ENCODE assay signal across 18 cellular contexts in genomic region chrY:20891440-20892160, GRCh38.
DNase-seq lines count a peak whose midpoint lies in the region; ATAC-seq and TF ChIP-seq lines count a peak whose summit lies in the region.
"Had no signal": no experiment of that assay in that cellular context is flagged by ENCODE, and none has a peak within 500 bp of the region (broad histone marks: within the 10 kb centered on the region; RNA-seq: fewer than 3 reads in every experiment).

No MANE protein-coding gene starts in this region.

- intact Hi-C loops in body of pancreas (cut with DNase I), result no loop called here

- no peaks in the 10 kb centered on the region for H3K4me1 ChIP-seq in body of pancreas
- H3K4me1 ChIP-seq: lower lobe of right lung, upper lobe of right lung had no signal

- CTCF ChIA-PET in HEK293T (lab: Yijun Ruan, JAX), result no interaction called here

- no peaks in the 10 kb centered on the region for H3K9me3 ChIP-seq in body of pancreas
- H3K9me3 ChIP-seq: lower lobe of right lung, upper lobe of right lung had no signal

- TF ChIP-seq POLR2A in body of pancreas (IDR thresholded peaks at IDR 0.05), result no peak

- peak; percentile 8 for DNase-seq in Jurkat, Clone E6-1 (ENCODE audit: low read depth, low spot score)
- DNase-seq in activated T-cell treated with anti-CD3 and anti-CD28 coated beads, Interleukin-2, amount 50 U/mL, for 1 hour, result no peak
- no peak for DNase-seq in HEK293T (ENCODE audit: extremely low spot score)
- DNase-seq in body of pancreas, result no peak
- DNase-seq: activated T-cell treated with anti-CD3 and anti-CD28 coated beads, Interleukin-2, amount 50 U/mL, for 72 hours; CD8-positive, alpha-beta memory T cell; DND-41; hippocampal formation; islet precursor cell; KBM-7; lower lobe of right lung; NCI-H2029 treated with DMSO at 0.1 percent for 48 hours; NCI-H510A treated with DMSO at 0.1 percent for 48 hours; upper lobe of right lung had no signal

- POLR2A ChIA-PET in HEK293T (lab: Yijun Ruan, JAX), result no interaction called here

- no peak overlapping the region for H3K27ac ChIP-seq in body of pancreas
- H3K27ac ChIP-seq: lower lobe of right lung, upper lobe of right lung had no signal

- H3K36me3 ChIP-seq in body of pancreas (replicated peaks in 1 of 2; ENCODE audit: insufficient read depth in 1 of 2, low read depth in 2 of 2), result no peaks in the 10 kb centered on the region
- H3K36me3 ChIP-seq: lower lobe of right lung, upper lobe of right lung had no signal

- H3K27me3 ChIP-seq in body of pancreas, result no peaks in the 10 kb centered on the region
- H3K27me3 ChIP-seq: upper lobe of right lung had no signal

- WGBS in body of pancreas, 2 donors, result 60 to 68% methylated on average over 3 of the region's 3 CpGs

- TF ChIP-seq CTCF in body of pancreas (IDR thresholded peaks at IDR 0.05), result no peak

- no peak overlapping the region for H3K4me3 ChIP-seq in Jurkat, Clone E6-1 (ENCODE audit: low read length)
- H3K4me3 ChIP-seq in body of pancreas, result no peak overlapping the region
- H3K4me3 ChIP-seq: lower lobe of right lung, upper lobe of right lung had no signal

- ATAC-seq in GM18868 (IDR thresholded peaks at IDR 0.05; ENCODE audit: unreplicated experiment), result peak; percentile 95
- ATAC-seq in GM21390 (IDR thresholded peaks at IDR 0.05; ENCODE audit: unreplicated experiment), result peak; percentile 90
- peak; percentile 57 for ATAC-seq in HG02981 (IDR thresholded peaks at IDR 0.05; ENCODE audit: unreplicated experiment)
- no peak for ATAC-seq in body of pancreas
- ATAC-seq: activated T-cell treated with anti-CD3 and anti-CD28 coated beads, Interleukin-2, amount 50 U/mL, for 72 hours; lower lobe of right lung; sciatic nerve; upper lobe of right lung had no signal

TF ChIP-seq in HEK293T, 16 proteins besides CTCF, POLR2A, EP300 and RAD21:
- TF ChIP-seq BHLHE40 (IDR thresholded peaks at IDR 0.05; ENCODE audit: borderline replicate concordance) (no peak), SUZ12 (IDR thresholded peaks at IDR 0.05) (no peak), CTBP1 (IDR thresholded peaks at IDR 0.05; ENCODE audit: borderline replicate concordance) (no peak), L3MBTL2 (conservative IDR thresholded peaks at IDR 0.05) (no peak), FOXM1 (IDR thresholded peaks at IDR 0.05; ENCODE audit: borderline replicate concordance) (no peak), PKNOX1 (IDR thresholded peaks at IDR 0.05) (no peak), LEF1 (IDR thresholded peaks at IDR 0.05; ENCODE audit: borderline replicate concordance) (no peak), FOXK2 (IDR thresholded peaks at IDR 0.05) (no peak), HDGF (IDR thresholded peaks at IDR 0.05; ENCODE audit: borderline replicate concordance) (no peak), ELF4 (IDR thresholded peaks at IDR 0.05) (no peak), FOXA1 (IDR thresholded peaks at IDR 0.05) (no peak), ARNT (IDR thresholded peaks at IDR 0.05) (no peak), TARDBP (IDR thresholded peaks at IDR 0.05) (no peak), SP1 (IDR thresholded peaks at IDR 0.05) (no peak)
